Comparison of ENCODE assay signal across 19 cellular contexts in genomic region chr11:45162916-45163879, GRCh38. TPM values are rescaled to one million over a fixed set of nuclear protein-coding genes. Genes with fewer than 3 reads are reported as not detected.
DNase-seq lines count a peak whose midpoint lies in the region; ATAC-seq, FAIRE-seq and TF ChIP-seq lines count a peak whose summit lies in the region.
"Had no signal": no experiment of that assay in that cellular context is flagged by ENCODE, and none has a peak within 500 bp of the region (broad histone marks: within the 10 kb centered on the region; RNA-seq: fewer than 3 reads in every experiment).

No MANE protein-coding gene starts in this region.

- no peak overlapping the region for H2AK5ac ChIP-seq in neuronal stem cell (ENCODE audit: low read depth, low read length)

- no peak overlapping the region for H2BK15ac ChIP-seq in neuronal stem cell (ENCODE audit: low read length)

- CTCF ChIA-PET in K562 (lab: Yijun Ruan, JAX; ENCODE audit: low intra/inter-chr PET ratio), result no interaction called here

- TF ChIP-seq CTCF in right atrium auricular region (IDR thresholded peaks at IDR 0.05) (no peak), left ventricle myocardium inferior (IDR thresholded peaks at IDR 0.05; ENCODE audit: borderline replicate concordance) (no peak), K562 (IDR thresholded peaks at IDR 0.05 in 2 of 3, conservative IDR thresholded peaks at IDR 0.05 in 1 of 3; ENCODE audit: insufficient read depth in 2 of 3, low read depth in 1 of 3, low read length in 3 of 3) (no peak), upper lobe of right lung (IDR thresholded peaks at IDR 0.05) (no peak)

- no peaks in the 10 kb centered on the region for H3K79me2 ChIP-seq in K562 (ENCODE audit: control insufficient read depth, insufficient read depth, low read length)

- DNase-seq in right atrium auricular region (ENCODE audit: low spot score), result no peak
- DNase-seq in left ventricle myocardium inferior, result no peak
- DNase-seq in K562 (ENCODE audit: extremely low read depth in 1 of 4, low spot score in 3 of 4), result no peak
- no peak for DNase-seq in neuronal stem cell (ENCODE audit: low spot score)
- DNase-seq in upper lobe of right lung, result peak; percentile 52
- DNase-seq in germinal center (ENCODE audit: low spot score), result no peak
- DNase-seq in stimulated activated CD4-positive, alpha-beta T cell treated with anti-CD3 and anti-CD28 coated beads, Interleukin-2, amount 100 ng/mL, for 48 hours, result no peak
- DNase-seq in stimulated activated naive CD8-positive, alpha-beta T cell treated with anti-CD3 and anti-CD28 coated beads, Interleukin-15, Interleukin-2, amounts not matched to agents 100 U/mL and 50 U/mL, for 24 hours, result no peak
- DNase-seq: CD8-positive, alpha-beta T cell; DMS53; Kasumi-1; NCI-H526 treated with DMSO at 0.1 percent for 48 hours; PC-9 had no signal

- H2BK12ac ChIP-seq in neuronal stem cell (ENCODE audit: low read length), result no peak overlapping the region

- no peak for TF ChIP-seq POLR2A in K562 (conservative IDR thresholded peaks at IDR 0.05)

- H4K8ac ChIP-seq in neuronal stem cell (ENCODE audit: low read depth, low read length), result no peak overlapping the region

- H3K36me3 ChIP-seq in right atrium auricular region, result no peaks in the 10 kb centered on the region
- H3K36me3 ChIP-seq in left ventricle myocardium inferior, result no peaks in the 10 kb centered on the region
- H3K36me3 ChIP-seq in K562 (ENCODE audit: control insufficient read depth, insufficient read depth, low read length), result no peaks in the 10 kb centered on the region
- H3K36me3 ChIP-seq in neuronal stem cell (replicated peaks in 1 of 2; ENCODE audit: control insufficient read depth in 2 of 2, insufficient read depth in 2 of 2, low read length in 2 of 2), result no peaks in the 10 kb centered on the region
- H3K36me3 ChIP-seq in upper lobe of right lung, result no peaks in the 10 kb centered on the region
- H3K36me3 ChIP-seq: HAP-1, SJSA1 had no signal

- no peak overlapping the region for H2BK5ac ChIP-seq in neuronal stem cell (ENCODE audit: low read length)

- no peaks in the 10 kb centered on the region for H3K9me1 ChIP-seq in K562 (ENCODE audit: control insufficient read depth, insufficient read depth, low read length)

- H2BK120ac ChIP-seq in neuronal stem cell (ENCODE audit: low read depth, low read length), result no peak overlapping the region

- intact Hi-C loops in left ventricle myocardium inferior (cut with micrococcal nuclease), result no loop called here
- intact Hi-C loops in K562 (cut with micrococcal nuclease), result no loop called here
- intact Hi-C loops in upper lobe of right lung (cut with DNase I), result no loop called here

- WGBS in K562 (ENCODE audit: insufficient coverage, low coverage, missing lambda C conversion rate), result 3% methylated on average over 10 of the region's 10 CpGs
- no CpG with 5 or more reads among the region's 10 CpGs for WGBS in neuronal stem cell (ENCODE audit: extremely low coverage in 2 of 2, insufficient read length in 2 of 2, insufficient replicate concordance in 1 of 2), 2 donors

- H3K4me1 ChIP-seq in right atrium auricular region (peaks cover 0 to 66% of the 10 kb centered on the region in 2 donors), left ventricle myocardium inferior (peaks cover 65% of the 10 kb centered on the region), K562 (replicated peaks in 1 of 2; ENCODE audit: control insufficient read depth in 2 of 2, insufficient read depth in 2 of 2, low read length in 2 of 2) (peaks cover 0 to 2% of the 10 kb centered on the region in 2 experiments; a peak in 1 of 5 replicates), neuronal stem cell (ENCODE audit: control insufficient read depth in 2 of 2, insufficient read depth in 1 of 2, low read depth in 1 of 2, low read length in 2 of 2) (peaks cover 5 to 7% of the 10 kb centered on the region in 2 donors), upper lobe of right lung (peaks cover 18% of the 10 kb centered on the region)
- H3K4me1 ChIP-seq: HAP-1, SJSA1 had no signal

- H3K9ac ChIP-seq in K562 (ENCODE audit: insufficient read depth in 1 of 2, low read depth in 2 of 2, low read length in 2 of 2) (no peak overlapping the region), neuronal stem cell (ENCODE audit: low read depth, low read length, poor library complexity) (peak overlapping the region; percentile 73)

- peak overlapping the region; percentile 66 for H3K14ac ChIP-seq in neuronal stem cell (ENCODE audit: low read length)

- no peak for TF ChIP-seq EP300 in K562 (IDR thresholded peaks at IDR 0.05; ENCODE audit: low read length)

- FAIRE-seq in K562 (lab: Jason Lieb, UNC), result no peak
- FAIRE-seq: A204.1, GM12892, GM18507, HTR-8/SVneo had no signal

- no peak for TF ChIP-seq RAD21 in K562 (CRISPR knock-in tag; conservative IDR thresholded peaks at IDR 0.05 in 1 of 2, IDR thresholded peaks at IDR 0.05 in 1 of 2)

- no peak overlapping the region for H3K4ac ChIP-seq in neuronal stem cell (ENCODE audit: low read length)

- H4K20me1 ChIP-seq in K562 (replicated peaks; ENCODE audit: control insufficient read depth, insufficient read depth, low read length), result 0 out of 2 replicates have a peak, but pooled peaks cover 9% of the 10 kb centered on the region

- POLR2A ChIA-PET in K562 (lab: Yijun Ruan, JAX), result interaction anchor here (0.6 to 1.5 kb wide), 2 partner anchors 8 to 9 kb away, joined by 3 to 4 read pairs; no protein-coding TSS in a partner anchor

- no TSS peak for BruUV-seq in K562 (replicated peaks; lab: Mats Ljungman, UMichigan)

- H3K4me2 ChIP-seq in K562 (ENCODE audit: insufficient read depth, low read length) (no peak overlapping the region), neuronal stem cell (ENCODE audit: insufficient read depth, low read length, poor library complexity, severe bottlenecking) (no peak overlapping the region)
- H3K4me2 ChIP-seq: PC-9 had no signal

- H3K27ac ChIP-seq in right atrium auricular region (peak overlapping the region; percentile 41 to 68), left ventricle myocardium inferior (replicated peaks) (no peak overlapping the region), K562 (ENCODE audit: extremely low read depth, low read depth, low read length) (no peak overlapping the region), neuronal stem cell (replicated peaks; ENCODE audit: low read length) (no peak overlapping the region), upper lobe of right lung (no peak overlapping the region)
- H3K27ac ChIP-seq: PC-9, SJSA1 had no signal

- H3K4me3 ChIP-seq in right atrium auricular region (no peak overlapping the region), left ventricle myocardium inferior (no peak overlapping the region), K562 (no peak overlapping the region), neuronal stem cell (ENCODE audit: low read length in 2 of 2) (no peak overlapping the region), upper lobe of right lung (no peak overlapping the region)
- H3K4me3 ChIP-seq: HAP-1, PC-9, SJSA1 had no signal

- H3K79me1 ChIP-seq in neuronal stem cell (ENCODE audit: low read depth, low read length), result peaks cover 8% of the 10 kb centered on the region

- H3K27me3 ChIP-seq in right atrium auricular region (no peaks in the 10 kb centered on the region), left ventricle myocardium inferior (ENCODE audit: low read depth) (no peaks in the 10 kb centered on the region), K562 (ENCODE audit: control insufficient read depth in 2 of 2, insufficient read depth in 2 of 2, low read length in 2 of 2) (peaks cover 2 to 55% of the 10 kb centered on the region in 2 experiments; a peak in 3 of 5 replicates), neuronal stem cell (ENCODE audit: control insufficient read depth in 3 of 3, insufficient read depth in 3 of 3, low read depth in 1 of 3, low read length in 3 of 3) (no peaks in the 10 kb centered on the region), upper lobe of right lung (no peaks in the 10 kb centered on the region)
- H3K27me3 ChIP-seq: SJSA1 had no signal

- H3K23ac ChIP-seq in neuronal stem cell (ENCODE audit: low read depth, low read length, poor library complexity), result no peak overlapping the region

- in situ Hi-C loops in K562 (cut with MboI), result no loop called here

- H3K9me3 ChIP-seq in right atrium auricular region (no peaks in the 10 kb centered on the region), left ventricle myocardium inferior (replicated peaks) (no peaks in the 10 kb centered on the region), K562 (replicated peaks; ENCODE audit: control insufficient read depth, insufficient read depth, low read depth, low read length) (no peaks in the 10 kb centered on the region), neuronal stem cell (replicated peaks in 1 of 2; ENCODE audit: control insufficient read depth in 2 of 2, insufficient read depth in 1 of 2, low read depth in 1 of 2, low read length in 2 of 2) (no peaks in the 10 kb centered on the region), upper lobe of right lung (no peaks in the 10 kb centered on the region)
- H3K9me3 ChIP-seq: HAP-1, SJSA1 had no signal

- no peak overlapping the region for H4K91ac ChIP-seq in neuronal stem cell (ENCODE audit: low read depth, low read length, poor library complexity)

- no peak overlapping the region for H3K18ac ChIP-seq in neuronal stem cell (ENCODE audit: low read length)

- ATAC-seq in K562, result no peak
- ATAC-seq in upper lobe of right lung, result no peak
- ATAC-seq in stimulated activated naive CD8-positive, alpha-beta T cell treated with anti-CD3 and anti-CD28 coated beads, Interleukin-15, Interleukin-2, amounts not matched to agents 100 U/mL and 50 U/mL, for 24 hours, result no peak
- ATAC-seq: CD8-positive, alpha-beta T cell had no signal

- H2AFZ ChIP-seq in K562 (ENCODE audit: low read depth, low read length), result no peak overlapping the region
- no peak overlapping the region for H2AFZ ChIP-seq in neuronal stem cell (ENCODE audit: low read length)
- H2AFZ ChIP-seq: PC-9 had no signal

RNA-seq across cellular contexts. Expression of gene PRDM11, which starts 16.8 kb away (rescaled TPM):
- total RNA-seq in right atrium auricular region, result 10 to 100 TPM; 13.5 to 27.6 TPM
- 17.2 TPM for total RNA-seq in left ventricle myocardium inferior
- total RNA-seq in K562 (2011; cell fraction: chromatin; rRNA removed; ENCODE audit: low replicate concordance), result 0.37 and 0.69 TPM in 2 replicates
- total RNA-seq in K562 (2011; cell fraction: nucleolus; rRNA removed), result 0.39 and 0.67 TPM in 2 replicates
- 0.88 and 1.1 TPM in 2 replicates for total RNA-seq in K562 (2011; cell fraction: nucleoplasm; rRNA removed)
- total RNA-seq in K562 (2014; rRNA removed), result 0.14 and 0.41 TPM in 2 replicates
- 0.13 and 0.22 TPM in 2 replicates for total RNA-seq in K562 (2014; rRNA removed; fragmentation: Illumina TruSeq; extraction: Trizol)
- total RNA-seq in K562 (2015; rRNA removed; fragmentation: Illumina TruSeq; extraction: Trizol), result 0.36 and 0.53 TPM in 2 replicates
- 0.78 and 1.1 TPM in 2 replicates for total RNA-seq in K562 (2021)
- polyA plus RNA-seq in K562 (2011; rRNA removed), result 0.29 and 0.50 TPM in 2 replicates
- polyA plus RNA-seq in K562 (2011; cell fraction: cytosol; rRNA removed), result 0.32 and 0.70 TPM in 2 replicates
- polyA plus RNA-seq in K562 (2011; cell fraction: nucleus; rRNA removed), result 0.93 and 1.3 TPM in 2 replicates
- polyA plus RNA-seq in K562 (2012), result 0.55 and 0.82 TPM in 2 replicates
- polyA plus RNA-seq in K562 (2014; fragmentation: Illumina TruSeq; extraction: Trizol), result 0.57 and 0.74 TPM in 2 replicates
- polyA plus RNA-seq in K562 (2014; fragmentation: Nextera tagmentation; extraction: Ambion mirVana), result under 1 TPM; 0.01 to 0.03 TPM
- polyA plus RNA-seq in K562 (2014; rRNA removed), result 0.23 and 0.38 TPM in 2 replicates
- 0.39 and 0.81 TPM in 2 replicates for polyA minus RNA-seq in K562 (2011; rRNA and poly(A)+ RNA removed)
- 0.48 and 1.5 TPM in 2 replicates for polyA minus RNA-seq in K562 (2011; cell fraction: cytosol; rRNA and poly(A)+ RNA removed)
- polyA minus RNA-seq in K562 (2011; cell fraction: nucleus; rRNA and poly(A)+ RNA removed), result 0.40 and 1.00 TPM in 2 replicates
- polyA plus RNA-seq in neuronal stem cell (2013, experiment 1 of 2), result 2.6 TPM
- polyA plus RNA-seq in neuronal stem cell (2013, experiment 2 of 2), result 2.5 TPM
- total RNA-seq in upper lobe of right lung, result 18.3 TPM

Comparison
In these comparisons a context has a peak if more than half of its experiments do, and no peak if none do; other contexts are left out.
1. H3K27ac ChIP-seq: peak in right atrium auricular region (2 of 2); none in left ventricle myocardium inferior (single experiment), K562 (single experiment), neuronal stem cell (single experiment) and upper lobe of right lung (single experiment).